In genomic region chr4:114180481-114180880, GRCh38 we compare ENCODE assay signal across 8 cellular contexts.
A peak's percentile ranks its signal among the peaks of the same experiment; 100 is the strongest.
DNase-seq lines count a peak whose midpoint lies in the region; ATAC-seq, FAIRE-seq and TF ChIP-seq lines count a peak whose summit lies in the region.

No MANE protein-coding gene starts in this region.

- H2AFZ ChIP-seq in H1 (ENCODE audit: low read length): 0 out of 2 replicates have a peak overlapping the region, but pooled peaks have one; percentile 73

- no peaks in the 10 kb centered on the region for H3K4me1 ChIP-seq in H1 (replicated peaks in 1 of 4; ENCODE audit: control insufficient read depth in 3 of 4, insufficient read depth in 4 of 4, low read length in 3 of 4)

- H2BK20ac ChIP-seq in H1 (ENCODE audit: low read length): no peak overlapping the region

- FAIRE-seq in H1 (lab: Jason Lieb, UNC): peak; percentile 84

- H3K4me3 ChIP-seq in H1 (ENCODE audit: extremely low read depth in 1 of 4, insufficient read depth in 2 of 4, low read depth in 3 of 4, low read length in 4 of 4): no peak overlapping the region

- no peaks in the 10 kb centered on the region for H3K27me3 ChIP-seq in H1 (replicated peaks in 1 of 4; ENCODE audit: control insufficient read depth in 3 of 4, extremely low read depth in 1 of 4, insufficient read depth in 3 of 4, low read length in 3 of 4)

- H3K4me2 ChIP-seq in H1 (ENCODE audit: insufficient read depth in 1 of 2, low read depth in 2 of 2, low read length in 2 of 2): no peak overlapping the region

- H3K27me3 Mint-ChIP-seq in neural crest cell (ENCODE audit: low read depth): no peaks in the 10 kb centered on the region

- no peak overlapping the region for H3K18ac ChIP-seq in H1 (ENCODE audit: extremely low read depth, low read length)

- no peak overlapping the region for H3K4ac ChIP-seq in H1 (replicated peaks; ENCODE audit: insufficient read length, low read depth, low read length)

- H3K27ac ChIP-seq in H1 (ENCODE audit: low read depth, low read length): no peak overlapping the region

- H4K5ac ChIP-seq in H1 (ENCODE audit: insufficient read length, low read depth, low read length): no peak overlapping the region

- H4K91ac ChIP-seq in H1 (replicated peaks; ENCODE audit: insufficient read length, low read length): no peak overlapping the region

- 48% methylated on average over 6 of the region's 6 CpGs; no CpG with 5 or more reads in 1 of the 2 experiments for WGBS in H1 (ENCODE audit: extremely low coverage in 1 of 2, insufficient coverage in 1 of 2, insufficient read length in 1 of 2, insufficient replicate concordance in 2 of 2, low coverage in 1 of 2, low lambda C conversion rate in 2 of 2, missing lambda C conversion rate in 1 of 2), 2 experiments

- POLR2A ChIA-PET in H1 (lab: Charles Lee; ENCODE audit: partially characterized antibody): no interaction called here

- TF ChIP-seq RAD21 in H1 (IDR thresholded peaks at IDR 0.05 in 1 of 2, conservative IDR thresholded peaks at IDR 0.05 in 1 of 2; ENCODE audit: low read depth in 2 of 2, low read length in 2 of 2): peak; percentile 63 to 67

- CTCF ChIA-PET in H1 (lab: Charles Lee; ENCODE audit: partially characterized antibody): interaction anchor here (1.1 to 1.3 kb wide), 5 partner anchors 12 to 351 kb away, joined by 3 to 8 read pairs (median 3); no protein-coding TSS in a partner anchor

- no peak for TF ChIP-seq EP300 in H1 (IDR thresholded peaks at IDR 0.05; ENCODE audit: borderline replicate concordance in 1 of 2, low read depth in 2 of 2, low read length in 2 of 2)

- no peaks in the 10 kb centered on the region for H4K20me1 ChIP-seq in H1 (replicated peaks in 1 of 2; ENCODE audit: control insufficient read depth in 1 of 2, insufficient read depth in 2 of 2, low read length in 2 of 2)

- no peaks in the 10 kb centered on the region; a peak in 1 of 8 replicates for H3K36me3 ChIP-seq in H1 (ENCODE audit: control insufficient read depth in 2 of 4, insufficient read depth in 4 of 4, low read length in 3 of 4)

- no peaks in the 10 kb centered on the region for H3K23me2 ChIP-seq in H1 (ENCODE audit: low read depth, low read length)

- no peak overlapping the region for H3K4me3 Mint-ChIP-seq in neural crest cell

- no peak overlapping the region for H3K14ac ChIP-seq in H1 (ENCODE audit: insufficient read length)

- TF ChIP-seq POLR2A in H1 (IDR thresholded peaks at IDR 0.05; ENCODE audit: control extremely low read depth in 1 of 2, low read depth in 2 of 2, low read length in 2 of 2): no peak

- ATAC-seq in HG02642 (IDR thresholded peaks at IDR 0.05; ENCODE audit: poor library complexity, unreplicated experiment) (peak; percentile 66), GM19328 (IDR thresholded peaks at IDR 0.05; ENCODE audit: unreplicated experiment) (no peak)

- no peak overlapping the region for H2AK5ac ChIP-seq in H1 (ENCODE audit: low read depth, low read length)

- peak; percentile 62 for DNase-seq in EL
- peak; percentile 4 for DNase-seq in T follicular helper cell (ENCODE audit: low read depth)
- peak; percentile 61 to 69 for DNase-seq in H1 (ENCODE audit: low read depth in 1 of 2, low spot score in 2 of 2)
- peak; percentile 35 for DNase-seq in neural crest cell (ENCODE audit: low read depth, low spot score)
- no peak for DNase-seq in NCI-H510A treated with DMSO at 0.1 percent for 48 hours (lab: John Stamatoyannopoulos, UW)
- DNase-seq in germinal center (ENCODE audit: low spot score): no peak

- H4K8ac ChIP-seq in H1 (ENCODE audit: extremely low read depth, insufficient read depth, low read length): no peak overlapping the region

- peak; percentile 72 to 90 (median 74) for TF ChIP-seq CTCF in H1 (IDR thresholded peaks at IDR 0.05; ENCODE audit: control extremely low read depth in 1 of 3, insufficient read depth in 1 of 3, low read depth in 1 of 3, low read length in 3 of 3)
- peak; percentile 54 for TF ChIP-seq CTCF in neural crest cell (conservative IDR thresholded peaks at IDR 0.05)

- H3K79me1 ChIP-seq in H1 (ENCODE audit: low read depth, low read length): no peaks in the 10 kb centered on the region

- H3K79me2 ChIP-seq in H1 (ENCODE audit: control insufficient read depth in 1 of 2, insufficient read depth in 2 of 2, low read length in 2 of 2): no peaks in the 10 kb centered on the region

- H3K36me3 Mint-ChIP-seq in neural crest cell (ENCODE audit: low read depth): peaks cover 9% of the 10 kb centered on the region

- H3K9me3 ChIP-seq in H1 (ENCODE audit: insufficient read depth in 2 of 2, low read depth in 1 of 2, low read length in 1 of 2): peaks cover 14 to 15% of the 10 kb centered on the region in 2 experiments

- peaks cover 14% of the 10 kb centered on the region for H3K9me3 Mint-ChIP-seq in neural crest cell

- no peak overlapping the region for H3K9ac ChIP-seq in H1 (replicated peaks in 1 of 4; ENCODE audit: extremely low read depth in 1 of 4, low read depth in 3 of 4, low read length in 3 of 4)

- H2BK15ac ChIP-seq in H1 (ENCODE audit: low read length): no peak overlapping the region

- no peak overlapping the region for H3K56ac ChIP-seq in H1 (replicated peaks; ENCODE audit: insufficient read length, low read depth, low read length)

- H2BK12ac ChIP-seq in H1 (ENCODE audit: low read depth, low read length): no peak overlapping the region

- no peak overlapping the region for H2BK5ac ChIP-seq in H1 (ENCODE audit: low read depth, low read length)

- H3K27ac Mint-ChIP-seq in neural crest cell (ENCODE audit: unreplicated experiment): no peak overlapping the region

- H3K23ac ChIP-seq in H1 (ENCODE audit: insufficient read length): no peak overlapping the region

- no peaks in the 10 kb centered on the region for H3K4me1 Mint-ChIP-seq in neural crest cell

- no peak overlapping the region for H2BK120ac ChIP-seq in H1 (replicated peaks; ENCODE audit: low read depth, low read length)

TF ChIP-seq in H1, 55 proteins besides CTCF, POLR2A, EP300 and RAD21:
- TF ChIP-seq YY1 (IDR thresholded peaks at IDR 0.05; ENCODE audit: low read depth, low read length): peak; percentile 63; the same call in 1 of the 2 replicates
- TF ChIP-seq TAF7 (optimal IDR thresholded peaks at IDR 0.05; ENCODE audit: borderline replicate concordance, low read depth, low read length): no peak
- no peak for TF ChIP-seq SRF (IDR thresholded peaks at IDR 0.05; ENCODE audit: low read depth, low read length)
- TF ChIP-seq EZH2 (IDR thresholded peaks at IDR 0.05; ENCODE audit: low read depth, low read length, severe bottlenecking): no peak

Comparison
In these comparisons a context has a peak if more than half of its experiments do, and no peak if none do; other contexts are left out.
1. DNase-seq: peak in EL (single experiment), T follicular helper cell (single experiment), H1 (2 of 2) and neural crest cell (single experiment); none in NCI-H510A treated with DMSO at 0.1 percent for 48 hours (single experiment) and germinal center (single experiment).